In the genomic region with DNA sequence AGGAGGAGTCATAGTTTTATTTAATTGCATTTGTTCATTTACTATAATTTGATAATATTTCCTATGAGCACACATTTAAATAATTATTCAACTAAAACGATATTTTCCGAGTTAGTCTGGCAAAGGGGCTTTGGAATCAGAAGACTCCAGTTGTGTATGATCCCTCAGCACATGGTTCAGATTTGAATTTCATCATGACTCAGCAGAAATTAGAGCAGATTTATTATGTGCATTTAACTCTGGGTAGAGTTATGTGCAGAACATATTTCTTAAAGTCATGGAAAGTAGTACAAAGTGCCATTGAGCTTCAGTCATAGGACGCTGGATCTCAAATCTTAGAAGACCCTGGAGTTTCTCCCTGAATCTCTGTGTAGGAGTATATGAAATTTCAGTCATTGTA, we compare ENCODE assay signal across 22 cellular contexts.
"Had no signal": no experiment of that assay in that cellular context is flagged by ENCODE, and none has a peak within 500 bp of the region (broad histone marks: within the 10 kb centered on the region; RNA-seq: fewer than 3 reads in every experiment).

No MANE protein-coding gene starts in this region.

- FAIRE-seq: endometrium, frontal cortex had no signal

- H3K27ac Mint-ChIP-seq: naive thymus-derived CD8-positive, alpha-beta T cell; stimulated activated memory B cell treated with anti-CD40 and anti-IgM and Interleukin-4, amounts not matched to agents 10 μg/mL and 1 μg/mL and 100 μg/mL, for 72 hours; stimulated activated naive CD8-positive, alpha-beta T cell treated with anti-CD3 and anti-CD28 coated beads, Interleukin-15, Interleukin-2, amounts not matched to agents 100 ng/mL and 50 ng/mL, for 24 hours had no signal

- H3K36me3 ChIP-seq: heart left ventricle, tibial artery, upper lobe of left lung, vagina had no signal

- H3K36me3 Mint-ChIP-seq: naive thymus-derived CD8-positive, alpha-beta T cell; stimulated activated memory B cell treated with anti-CD40 and anti-IgM and Interleukin-4, amounts not matched to agents 10 μg/mL and 1 μg/mL and 100 μg/mL, for 72 hours had no signal

- H3K27ac ChIP-seq: dorsolateral prefrontal cortex, heart left ventricle, tibial artery, upper lobe of left lung, vagina had no signal

- H3K4me1 ChIP-seq: vagina had no signal

- H3K9me3 ChIP-seq: heart left ventricle, mucosa of descending colon, tibial artery, upper lobe of left lung, vagina had no signal

- H3K4me1 Mint-ChIP-seq: naive thymus-derived CD8-positive, alpha-beta T cell; stimulated activated memory B cell treated with anti-CD40 and anti-IgM and Interleukin-4, amounts not matched to agents 10 μg/mL and 1 μg/mL and 100 μg/mL, for 72 hours had no signal

- H3K9me3 Mint-ChIP-seq: naive thymus-derived CD8-positive, alpha-beta T cell; neural crest cell; stimulated activated memory B cell treated with anti-CD40 and anti-IgM and Interleukin-4, amounts not matched to agents 10 μg/mL and 1 μg/mL and 100 μg/mL, for 72 hours; stimulated activated naive CD8-positive, alpha-beta T cell treated with anti-CD3 and anti-CD28 coated beads, Interleukin-15, Interleukin-2, amounts not matched to agents 100 ng/mL and 50 ng/mL, for 24 hours had no signal

- H3K27me3 ChIP-seq: tibial artery, upper lobe of left lung, vagina had no signal

- DNase-seq: cortex of kidney; dorsolateral prefrontal cortex; effector memory CD4-positive, alpha-beta T cell; heart left ventricle; hypothalamus; islet precursor cell; mammary epithelial cell; mucosa of descending colon; naive thymus-derived CD8-positive, alpha-beta T cell; posterior cingulate gyrus; stimulated activated CD4-positive, alpha-beta T cell treated with anti-CD3 and anti-CD28 coated beads, Interleukin-4, amount 100 ng/mL, for 1 hour; tibial artery; upper lobe of left lung had no signal

- H3K27me3 Mint-ChIP-seq: stimulated activated memory B cell treated with anti-CD40 and anti-IgM and Interleukin-4, amounts not matched to agents 10 μg/mL and 1 μg/mL and 100 μg/mL, for 72 hours; stimulated activated naive CD8-positive, alpha-beta T cell treated with anti-CD3 and anti-CD28 coated beads, Interleukin-15, Interleukin-2, amounts not matched to agents 100 ng/mL and 50 ng/mL, for 24 hours had no signal

- H3K4me2 ChIP-seq: smooth muscle cell had no signal

- ATAC-seq: esophagus mucosa; heart left ventricle; left lobe of liver; mucosa of descending colon; naive thymus-derived CD8-positive, alpha-beta T cell; stimulated activated memory B cell treated with anti-CD40 and anti-IgM and Interleukin-4, amounts not matched to agents 10 μg/mL and 1 μg/mL and 100 μg/mL, for 72 hours had no signal

- H3K4me3 ChIP-seq: dorsolateral prefrontal cortex, heart left ventricle, mucosa of descending colon, smooth muscle cell, tibial artery, upper lobe of left lung, vagina had no signal

- H3K4me3 Mint-ChIP-seq: naive thymus-derived CD8-positive, alpha-beta T cell; neural crest cell; stimulated activated memory B cell treated with anti-CD40 and anti-IgM and Interleukin-4, amounts not matched to agents 10 μg/mL and 1 μg/mL and 100 μg/mL, for 72 hours; stimulated activated naive CD8-positive, alpha-beta T cell treated with anti-CD3 and anti-CD28 coated beads, Interleukin-15, Interleukin-2, amounts not matched to agents 100 ng/mL and 50 ng/mL, for 24 hours had no signal
